ENCODE assay signal across 9 cellular contexts in the genomic region with DNA sequence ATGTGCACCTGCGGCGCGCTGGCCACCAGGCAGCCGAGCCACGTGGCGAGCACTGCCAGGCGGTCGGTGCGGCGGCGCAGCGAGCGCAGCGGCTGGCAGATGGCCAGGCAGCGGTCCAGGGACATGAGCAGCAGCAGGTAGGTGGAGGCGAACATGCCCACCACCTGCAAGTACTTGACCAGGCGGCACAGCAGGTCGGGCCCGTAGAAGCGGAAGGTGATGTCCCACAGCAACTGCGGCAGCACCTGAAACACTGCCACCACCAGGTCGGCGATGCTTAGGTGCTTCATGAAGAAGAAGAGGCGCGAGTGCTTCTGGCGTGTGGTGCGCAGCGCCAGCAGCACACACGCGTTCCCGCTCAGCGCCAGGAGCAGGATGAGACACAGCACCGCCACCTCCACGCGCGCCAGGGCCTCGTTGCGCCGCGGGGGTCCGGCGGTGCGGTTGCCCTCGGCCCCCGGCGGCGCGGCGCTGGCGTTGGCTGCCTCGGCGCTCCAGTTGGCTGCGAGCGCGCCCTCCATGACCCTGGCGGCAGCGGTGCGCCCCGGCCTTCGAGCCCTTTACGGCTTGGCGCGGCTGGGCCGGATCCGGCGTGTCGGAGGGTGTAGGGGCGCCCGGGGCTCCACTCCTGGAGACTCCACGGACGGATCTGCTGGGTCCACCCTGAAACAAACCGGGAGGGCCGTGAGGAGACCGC. TPM values are rescaled to one million over a fixed set of nuclear protein-coding genes. Genes with fewer than 3 reads are reported as not detected.
DNase-seq lines count a peak whose midpoint lies in the region; ATAC-seq, FAIRE-seq and TF ChIP-seq lines count a peak whose summit lies in the region.
"Had no signal": no experiment of that assay in that cellular context is flagged by ENCODE, and none has a peak within 500 bp of the region (broad histone marks: within the 10 kb centered on the region; RNA-seq: fewer than 3 reads in every experiment).

No MANE protein-coding gene starts in this region.

- intact Hi-C loops in breast epithelium (cut with DNase I; ENCODE audit: low total_unique reads), result no loop called here

- H3K27ac Mint-ChIP-seq in IgD-negative memory B cell (no peak overlapping the region), mesothelial cell of epicardium (no peak overlapping the region)

- TF ChIP-seq POLR2A in GM12891 (IDR thresholded peaks at IDR 0.05; ENCODE audit: low read depth, low read length), result no peak
- no peak for TF ChIP-seq POLR2A in breast epithelium (IDR thresholded peaks at IDR 0.05)

- H3K4me1 Mint-ChIP-seq in IgD-negative memory B cell (peaks cover 2 to 12% (median 6%) of the 10 kb centered on the region in 3 donors), mesothelial cell of epicardium (peaks cover 15% of the 10 kb centered on the region)

- H3K36me3 ChIP-seq in breast epithelium, result no peaks in the 10 kb centered on the region

- H3K27ac ChIP-seq in breast epithelium, result peak overlapping the region; percentile 42 to 80

- TF ChIP-seq CTCF in breast epithelium (IDR thresholded peaks at IDR 0.05) (peak in 1 of 3 donors; percentile 23), mesothelial cell of epicardium (IDR thresholded peaks at IDR 0.05; ENCODE audit: unreplicated experiment) (no peak)

- peak; percentile 62 for DNase-seq in GM12891 (ENCODE audit: insufficient read length, low spot score)
- peak in 1 of 2 donors; percentile 55 for DNase-seq in breast epithelium (ENCODE audit: low spot score in 2 of 2)
- no peak for DNase-seq in mesothelial cell of epicardium (ENCODE audit: low spot score in 2 of 2, unreplicated experiment in 2 of 2)
- DNase-seq in activated CD4-positive, CD25-positive, alpha-beta regulatory T cell (lab: John Stamatoyannopoulos, UW), result no peak
- DNase-seq in stimulated activated CD4-positive, alpha-beta T cell treated with anti-CD3 and anti-CD28 coated beads, Interleukin-4, amount 100 ng/mL, for 1 hour, result no peak
- no peak for DNase-seq in cortex of kidney (lab: John Stamatoyannopoulos, UW)

- peaks cover 0 to 13% of the 10 kb centered on the region in 2 donors for H3K4me1 ChIP-seq in breast epithelium

- H3K27me3 ChIP-seq in breast epithelium, result peaks cover 5 to 42% of the 10 kb centered on the region in 2 donors

- H3K4me3 ChIP-seq in breast epithelium, result peak overlapping the region in 2 of 3 donors; percentile 59 to 75

- H3K36me3 Mint-ChIP-seq in IgD-negative memory B cell (no peaks in the 10 kb centered on the region), mesothelial cell of epicardium (no peaks in the 10 kb centered on the region)

- H3K9me3 ChIP-seq in breast epithelium, result no peaks in the 10 kb centered on the region

- peak; percentile 61 for ATAC-seq in GM21515 (IDR thresholded peaks at IDR 0.05; ENCODE audit: unreplicated experiment)

- H3K4me3 Mint-ChIP-seq in IgD-negative memory B cell (peak overlapping the region in 3 of 4 donors; percentile 63 to 89 (median 63)), mesothelial cell of epicardium (peak overlapping the region; percentile 73)

- H3K27me3 Mint-ChIP-seq in IgD-negative memory B cell (peaks cover 21% of the 10 kb centered on the region), mesothelial cell of epicardium (ENCODE audit: low read depth) (peaks cover 36% of the 10 kb centered on the region)

- no peaks in the 10 kb centered on the region for H3K9me3 Mint-ChIP-seq in IgD-negative memory B cell
- no peaks in the 10 kb centered on the region for H3K9me3 Mint-ChIP-seq in mesothelial cell of epicardium

- FAIRE-seq in GM12891 (lab: Jason Lieb, UNC), result peak; percentile 95

TF ChIP-seq in GM12891, 5 proteins besides CTCF, POLR2A, EP300 and RAD21:
- TF ChIP-seq TAF1 (IDR thresholded peaks at IDR 0.05; ENCODE audit: low read depth, low read length) (no peak), POU2F2 (IDR thresholded peaks at IDR 0.05; ENCODE audit: low read depth, low read length) (no peak), POLR2AphosphoS5 (IDR thresholded peaks at IDR 0.05; ENCODE audit: low read depth, low read length) (no peak), PAX5 (IDR thresholded peaks at IDR 0.05; ENCODE audit: insufficient read depth, low read length, severe bottlenecking) (no peak), SPI1 (IDR thresholded peaks at IDR 0.05; ENCODE audit: low read depth, low read length) (no peak)

RNA-seq across cellular contexts. Expression of a gene that starts 1.6 kb away (rescaled TPM):
- polyA plus RNA-seq in GM12891 (2012; ENCODE audit: low read depth, missing spikeins), result 4.2 TPM
- polyA plus RNA-seq in IgD-negative memory B cell, result 0.14 TPM
- total RNA-seq in breast epithelium (100 to 1,000 TPM in 2 of 3 donors, under 1 TPM in 1; 0.32 to 250 (median 105) TPM), mesothelial cell of epicardium (12.7 to 13.5 TPM (median 12.9 TPM) in 3 replicates)

RNA-seq across cellular contexts. Expression of a gene that starts 34.2 kb away (rescaled TPM):
- polyA plus RNA-seq in GM12891 (2012; ENCODE audit: low read depth, missing spikeins), result not detected
- not detected for polyA plus RNA-seq in IgD-negative memory B cell
- total RNA-seq in breast epithelium (not detected), mesothelial cell of epicardium (not detected in 3 replicates)
- total RNA-seq: T-helper 2 cell treated with Interferon-gamma antibody and Interleukin-4, amounts not matched to agents 100 ng/mL and 5 ng/mL, for 36 hours had no signal
